Comparison of ENCODE assay signal across 8 cellular contexts in genomic region chr3:138174421-138175122, GRCh38. TPM values are rescaled to one million over a fixed set of nuclear protein-coding genes. Genes with fewer than 3 reads are reported as not detected.
DNase-seq lines count a peak whose midpoint lies in the region; ATAC-seq and TF ChIP-seq lines count a peak whose summit lies in the region.

A gene with protein sequence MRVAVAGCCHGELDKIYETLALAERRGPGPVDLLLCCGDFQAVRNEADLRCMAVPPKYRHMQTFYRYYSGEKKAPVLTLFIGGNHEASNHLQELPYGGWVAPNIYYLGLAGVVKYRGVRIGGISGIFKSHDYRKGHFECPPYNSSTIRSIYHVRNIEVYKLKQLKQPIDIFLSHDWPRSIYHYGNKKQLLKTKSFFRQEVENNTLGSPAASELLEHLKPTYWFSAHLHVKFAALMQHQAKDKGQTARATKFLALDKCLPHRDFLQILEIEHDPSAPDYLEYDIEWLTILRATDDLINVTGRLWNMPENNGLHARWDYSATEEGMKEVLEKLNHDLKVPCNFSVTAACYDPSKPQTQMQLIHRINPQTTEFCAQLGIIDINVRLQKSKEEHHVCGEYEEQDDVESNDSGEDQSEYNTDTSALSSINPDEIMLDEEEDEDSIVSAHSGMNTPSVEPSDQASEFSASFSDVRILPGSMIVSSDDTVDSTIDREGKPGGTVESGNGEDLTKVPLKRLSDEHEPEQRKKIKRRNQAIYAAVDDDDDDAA (minus strand): TSS chr3:138174921. CDS start chr3:138174795, 126 bp downstream.

- H3K4me1 ChIP-seq in mammary epithelial cell (ENCODE audit: insufficient read depth, low read length) = peaks cover 3% of the 10 kb centered on the region
- peaks cover 4 to 6% (median 5%) of the 10 kb centered on the region in 3 donors for H3K4me1 ChIP-seq in skeletal muscle tissue (ENCODE audit: control insufficient read depth in 3 of 3, insufficient read depth in 3 of 3, low read length in 3 of 3)

- H3K4me2 ChIP-seq in mammary epithelial cell (ENCODE audit: insufficient read depth, low read depth, low read length) = peak within 1 kb of the TSS; percentile 69

- H3K4me3 ChIP-seq in AG04449 (ENCODE audit: low read depth, low read length) = peak within 1 kb of the TSS; percentile 93
- H3K4me3 ChIP-seq in mammary epithelial cell (replicated peaks in 1 of 3; ENCODE audit: insufficient read depth in 1 of 3, low read depth in 2 of 3, low read length in 3 of 3) = peak within 1 kb of the TSS; percentile 80 to 98 (median 81)
- H3K4me3 ChIP-seq in iPS-18c (ENCODE audit: insufficient read depth, low read depth, low read length) = peak within 1 kb of the TSS; percentile 80
- peak within 1 kb of the TSS; percentile 85 to 95 (median 91) for H3K4me3 ChIP-seq in skeletal muscle tissue (ENCODE audit: low read length in 3 of 3)

- POLR2A ChIA-PET in AG04449 (lab: Yijun Ruan, JAX) = interaction anchor here (0.6 to 2.9 kb wide), 5 partner anchors 13 to 173 kb away, joined by 3 to 16 read pairs (median 4); partner anchors contain the start of genes ARMC8 and DZIP1L

- H3K79me2 ChIP-seq in mammary epithelial cell (ENCODE audit: insufficient read depth, low read length) = peaks cover 31% of the 10 kb centered on the region

- under 1% methylated on average over 14 of the region's 38 CpGs for WGBS in mammary epithelial cell (ENCODE audit: low coverage, missing lambda C conversion rate)

- H3K27me3 ChIP-seq in mammary epithelial cell (ENCODE audit: insufficient read depth, low read length) = no peaks in the 10 kb centered on the region
- no peaks in the 10 kb centered on the region for H3K27me3 ChIP-seq in skeletal muscle tissue (ENCODE audit: control insufficient read depth in 3 of 3, insufficient read depth in 3 of 3, low read length in 3 of 3)

- H2AFZ ChIP-seq in mammary epithelial cell (ENCODE audit: low read depth, low read length) = peak within 1 kb of the TSS; percentile 94

- ATAC-seq in GM18870 (IDR thresholded peaks at IDR 0.05; ENCODE audit: unreplicated experiment) = peak; percentile 79
- peak; percentile 92 for ATAC-seq in HG03108 (IDR thresholded peaks at IDR 0.05; ENCODE audit: unreplicated experiment)

- BruUV-seq in mammary epithelial cell (replicated peaks; lab: Mats Ljungman, UMichigan) = TSS peak; percentile 48

- H3K36me3 ChIP-seq in mammary epithelial cell (ENCODE audit: insufficient read depth, low read length) (peaks cover 8% of the 10 kb centered on the region), skeletal muscle tissue (ENCODE audit: control insufficient read depth in 3 of 3, insufficient read depth in 3 of 3, low read length in 3 of 3) (peaks cover 2 to 7% (median 6%) of the 10 kb centered on the region in 3 donors)

- TF ChIP-seq CTCF in AG04449 (IDR thresholded peaks at IDR 0.05; ENCODE audit: insufficient read depth, low read length, missing control alignments) (no peak), VCaP (conservative IDR thresholded peaks at IDR 0.05) (no peak), mammary epithelial cell (conservative IDR thresholded peaks at IDR 0.05 in 1 of 2, IDR thresholded peaks at IDR 0.05 in 1 of 2; ENCODE audit: extremely low read depth in 1 of 2, insufficient read depth in 1 of 2, low read depth in 1 of 2, low read length in 2 of 2) (no peak)

- intact Hi-C loops in mammary epithelial cell (cut with micrococcal nuclease) = loop anchor here (2.0 kb wide), 2 partner anchors 60 to 106 kb away; partner anchors contain the start of gene DZIP1L

- peak within 1 kb of the TSS; percentile 58 for H3K9ac ChIP-seq in mammary epithelial cell (ENCODE audit: insufficient read depth, low read length)
- peak within 1 kb of the TSS; percentile 76 to 89 (median 84) for H3K9ac ChIP-seq in skeletal muscle tissue (ENCODE audit: low read depth in 1 of 3, low read length in 3 of 3)

- H4K20me1 ChIP-seq in mammary epithelial cell (ENCODE audit: insufficient read depth, low read length) = no peaks in the 10 kb centered on the region

- in situ Hi-C loops in mammary epithelial cell (cut with MboI; ENCODE audit: low sequenced_read_pairs in 2 of 2) = loop anchor here in 1 of 2 donors (25.0 kb wide), 1 partner anchor 738 kb away; no protein-coding TSS in a partner anchor

- H3K27ac ChIP-seq in VCaP = peak within 1 kb of the TSS; percentile 85
- H3K27ac ChIP-seq in mammary epithelial cell (ENCODE audit: insufficient read depth, low read depth, low read length) = peak within 1 kb of the TSS; percentile 56
- peak within 1 kb of the TSS; percentile 22 for H3K27ac ChIP-seq in skeletal muscle tissue (ENCODE audit: low read depth, low read length)

- H3K9me3 ChIP-seq in mammary epithelial cell (replicated peaks; ENCODE audit: insufficient read depth, low read length) (no peaks in the 10 kb centered on the region), iPS-18c (ENCODE audit: control insufficient read depth, insufficient read depth, low read length) (no peaks in the 10 kb centered on the region), skeletal muscle tissue (ENCODE audit: control insufficient read depth in 3 of 3, low read length in 3 of 3) (no peaks in the 10 kb centered on the region)

- dilution Hi-C loops in mammary epithelial cell (cut with HindIII; ENCODE audit: low sequenced_read_pairs) = no loop called here

- DNase-seq in AG04449 (ENCODE audit: low read depth, low spot score) = no peak
- peak; percentile 89 for DNase-seq in NCI-H2171 treated with DMSO at 0.1 percent for 48 hours (lab: John Stamatoyannopoulos, UW)
- DNase-seq in mammary epithelial cell = peak; percentile 79

- CTCF ChIA-PET in AG04449 (lab: Yijun Ruan, JAX) = interaction anchor here (0.6 to 2.6 kb wide), 7 partner anchors 12 to 292 kb away, joined by 3 to 11 read pairs (median 6); partner anchors contain the start of gene ARMC8
- CTCF ChIA-PET in mammary epithelial cell (lab: Charles Lee; ENCODE audit: low non-redundant PET) = interaction anchor here (0.6 to 1.1 kb wide), 3 partner anchors 88 to 761 kb away, joined by 4 to 7 read pairs (median 5); no protein-coding TSS in a partner anchor

RNA-seq across cellular contexts. Expression of the gene that starts here (rescaled TPM):
- total RNA-seq in mammary epithelial cell (10 to 100 TPM; 12.5 to 16.7 TPM), skeletal muscle tissue (17.2 TPM)
- 11.2 TPM for polyA plus RNA-seq in mammary epithelial cell
- polyA minus RNA-seq in mammary epithelial cell = 6.6 TPM

Comparison
In these comparisons a context has a peak if more than half of its experiments do, and no peak if none do; other contexts are left out.
1. H3K27ac ChIP-seq: peak in every context shown above with its lines; median percentile 85 in VCaP; 56 in mammary epithelial cell; 22 in skeletal muscle tissue.